In the genomic region with DNA sequence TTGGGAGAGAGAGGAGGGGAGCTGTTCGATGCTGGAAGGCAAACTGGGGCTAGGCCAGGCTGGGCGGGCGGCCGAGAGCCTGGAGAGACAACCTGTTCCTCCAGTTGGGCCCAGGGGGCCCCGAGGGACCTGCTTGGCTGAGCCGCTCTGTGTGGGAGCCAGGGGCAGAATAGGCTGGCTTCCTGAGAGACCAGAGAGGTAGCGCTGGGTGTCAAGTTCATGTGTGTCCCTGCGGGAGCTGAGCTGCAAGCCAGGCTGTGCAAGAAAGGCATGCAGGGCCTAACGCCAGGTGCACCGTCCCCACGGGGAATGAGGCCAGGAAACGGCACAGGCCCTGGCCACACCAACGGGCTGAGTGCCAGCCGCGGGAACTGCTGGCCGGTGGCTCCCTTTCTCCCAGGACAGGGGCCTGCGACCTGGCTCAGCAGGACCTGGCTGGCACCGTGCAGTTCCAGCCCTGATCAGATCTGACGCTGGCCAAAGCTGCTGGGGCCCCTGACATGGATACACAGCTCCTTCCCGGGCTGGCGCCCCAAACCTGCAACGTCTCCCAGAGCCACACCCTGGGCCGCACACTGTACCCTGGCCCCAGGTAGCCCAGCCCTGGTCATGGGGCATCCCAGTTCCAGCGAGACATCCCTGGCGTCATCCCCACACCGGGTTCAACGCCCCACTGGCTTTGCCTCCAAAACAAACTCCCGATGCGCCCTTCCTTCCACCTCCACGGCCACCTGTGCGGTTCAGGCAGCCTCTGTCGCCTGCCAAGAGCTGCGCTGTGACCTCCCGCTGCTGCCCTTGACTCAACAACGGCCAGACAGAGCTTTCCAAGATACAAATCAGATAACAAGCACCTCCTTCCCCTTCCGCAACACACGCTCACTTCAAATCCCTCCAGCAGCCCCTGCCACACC, we compare ENCODE assay signal across 10 cellular contexts.
DNase-seq lines count a peak whose midpoint lies in the region; TF ChIP-seq lines count a peak whose summit lies in the region.
"Had no signal": no experiment of that assay in that cellular context is flagged by ENCODE, and none has a peak within 500 bp of the region (broad histone marks: within the 10 kb centered on the region; RNA-seq: fewer than 3 reads in every experiment).

No MANE protein-coding gene starts in this region.

- H3K9me2 ChIP-seq in MM.1S (replicated peaks; ENCODE audit: insufficient read depth, low read length): no peaks in the 10 kb centered on the region

- DNase-seq in NCI-H2029 treated with DMSO at 0.1 percent for 48 hours (lab: John Stamatoyannopoulos, UW): peak; percentile 41
- DNase-seq in coronary artery (ENCODE audit: low spot score): peak; percentile 99
- peak; percentile 80 for DNase-seq in myocyte (ENCODE audit: low read depth)
- no peak for DNase-seq in NOMO-1 (lab: John Stamatoyannopoulos, UW; ENCODE audit: unreplicated experiment in 2 of 2)
- no peak for DNase-seq in HEK293T (ENCODE audit: extremely low spot score)
- no peak for DNase-seq in DMS53 treated with DMSO at 0.1 percent for 48 hours (lab: John Stamatoyannopoulos, UW; ENCODE audit: unreplicated experiment)
- DNase-seq in MM.1S: no peak
- DNase-seq: AML-193, erythroblast had no signal

- H3K4me3 ChIP-seq in coronary artery: no peak overlapping the region
- no peak overlapping the region for H3K4me3 ChIP-seq in MM.1S (ENCODE audit: low read length)

- no peaks in the 10 kb centered on the region for H3F3A ChIP-seq in MM.1S (ENCODE audit: insufficient read depth, low read length)

- H3K9me3 ChIP-seq in MM.1S (replicated peaks; ENCODE audit: insufficient read depth, low read length): no peaks in the 10 kb centered on the region

- H4K20me1 ChIP-seq in MM.1S (ENCODE audit: insufficient read depth, low read length): no peaks in the 10 kb centered on the region

- H3K4me2 ChIP-seq in MM.1S (ENCODE audit: low read depth, low read length): no peak overlapping the region

- POLR2A ChIA-PET in HEK293T (lab: Yijun Ruan, JAX): no interaction called here

- H3K36me3 ChIP-seq in MM.1S (replicated peaks; ENCODE audit: insufficient read depth, low read length): no peaks in the 10 kb centered on the region

- H2AFZ ChIP-seq in MM.1S (ENCODE audit: low read length): no peak overlapping the region

- no peaks in the 10 kb centered on the region for H3K27me3 ChIP-seq in MM.1S (replicated peaks; ENCODE audit: insufficient read depth, low read length)

- H3K27ac ChIP-seq in 22Rv1: peak overlapping the region; percentile 49
- peak overlapping the region; percentile 63 to 84 for H3K27ac ChIP-seq in coronary artery
- no peak overlapping the region for H3K27ac ChIP-seq in MM.1S (ENCODE audit: low read length)

- no peaks in the 10 kb centered on the region for H3K4me1 ChIP-seq in MM.1S (ENCODE audit: low read length)

- H3K9ac ChIP-seq in MM.1S (ENCODE audit: low read length): no peak overlapping the region

- TF ChIP-seq CTCF in 22Rv1 (IDR thresholded peaks at IDR 0.05): no peak
- TF ChIP-seq CTCF in coronary artery (IDR thresholded peaks at IDR 0.05): no peak
- TF ChIP-seq CTCF in MM.1S (IDR thresholded peaks at IDR 0.05; ENCODE audit: low read length): no peak

- no peaks in the 10 kb centered on the region for H3K79me2 ChIP-seq in MM.1S (ENCODE audit: low read length)

- CTCF ChIA-PET in HEK293T (lab: Yijun Ruan, JAX): no interaction called here

TF ChIP-seq in HEK293T, 16 proteins besides CTCF, POLR2A, EP300 and RAD21:
- TF ChIP-seq SP1 (IDR thresholded peaks at IDR 0.05) (no peak), ELF4 (IDR thresholded peaks at IDR 0.05) (no peak), NFRKB (IDR thresholded peaks at IDR 0.05) (no peak), BHLHE40 (IDR thresholded peaks at IDR 0.05; ENCODE audit: borderline replicate concordance) (no peak), L3MBTL2 (conservative IDR thresholded peaks at IDR 0.05) (no peak), HDGF (IDR thresholded peaks at IDR 0.05; ENCODE audit: borderline replicate concordance) (no peak), SUZ12 (IDR thresholded peaks at IDR 0.05) (no peak), FOXM1 (IDR thresholded peaks at IDR 0.05; ENCODE audit: borderline replicate concordance) (no peak), ZNF384 (IDR thresholded peaks at IDR 0.05) (no peak), FOXK2 (IDR thresholded peaks at IDR 0.05) (no peak), LEF1 (IDR thresholded peaks at IDR 0.05; ENCODE audit: borderline replicate concordance) (no peak), ARNT (IDR thresholded peaks at IDR 0.05) (no peak), FOXA1 (IDR thresholded peaks at IDR 0.05) (no peak), CTBP1 (IDR thresholded peaks at IDR 0.05; ENCODE audit: borderline replicate concordance) (no peak), TARDBP (IDR thresholded peaks at IDR 0.05) (no peak)
- TF ChIP-seq, protein P1, sequence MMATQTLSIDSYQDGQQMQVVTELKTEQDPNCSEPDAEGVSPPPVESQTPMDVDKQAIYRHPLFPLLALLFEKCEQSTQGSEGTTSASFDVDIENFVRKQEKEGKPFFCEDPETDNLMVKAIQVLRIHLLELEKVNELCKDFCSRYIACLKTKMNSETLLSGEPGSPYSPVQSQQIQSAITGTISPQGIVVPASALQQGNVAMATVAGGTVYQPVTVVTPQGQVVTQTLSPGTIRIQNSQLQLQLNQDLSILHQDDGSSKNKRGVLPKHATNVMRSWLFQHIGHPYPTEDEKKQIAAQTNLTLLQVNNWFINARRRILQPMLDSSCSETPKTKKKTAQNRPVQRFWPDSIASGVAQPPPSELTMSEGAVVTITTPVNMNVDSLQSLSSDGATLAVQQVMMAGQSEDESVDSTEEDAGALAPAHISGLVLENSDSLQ (IDR thresholded peaks at IDR 0.05): no peak

Comparison
In these comparisons a context has a peak if more than half of its experiments do, and no peak if none do; other contexts are left out.
1. DNase-seq: peak in NCI-H2029 treated with DMSO at 0.1 percent for 48 hours (single experiment), coronary artery (single experiment) and myocyte (single experiment); none in NOMO-1 (0 of 2), HEK293T (single experiment), DMS53 treated with DMSO at 0.1 percent for 48 hours (single experiment) and MM.1S (single experiment).